19 cellular contexts compared by ENCODE assay signal in the genomic region with DNA sequence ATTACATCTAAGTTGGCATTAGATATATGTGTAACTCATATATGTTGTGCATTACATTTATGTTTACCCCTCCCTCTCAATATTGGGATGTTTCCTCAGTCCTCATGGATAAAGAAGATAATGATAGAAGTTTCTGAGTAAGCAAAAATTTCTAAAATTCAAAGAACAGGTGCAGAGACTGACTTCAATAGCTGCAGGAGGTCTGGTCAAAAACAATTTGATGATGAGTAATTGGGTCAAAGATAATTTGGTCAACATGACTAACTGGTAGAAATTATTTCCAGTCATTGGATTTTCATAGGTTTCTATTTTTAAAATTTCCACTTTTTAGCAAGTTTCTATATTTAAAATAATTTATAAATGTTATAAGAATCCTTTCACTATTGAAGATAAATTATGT.
DNase-seq lines count a peak whose midpoint lies in the region; ATAC-seq, FAIRE-seq and TF ChIP-seq lines count a peak whose summit lies in the region.
"Had no signal": no experiment of that assay in that cellular context is flagged by ENCODE, and none has a peak within 500 bp of the region (broad histone marks: within the 10 kb centered on the region; RNA-seq: fewer than 3 reads in every experiment).

No MANE protein-coding gene starts in this region.

- no peak overlapping the region for H3K4me3 Mint-ChIP-seq in endothelial cell (ENCODE audit: unreplicated experiment)
- no peak overlapping the region for H3K4me3 Mint-ChIP-seq in H9
- H3K4me3 Mint-ChIP-seq: CD4-positive, CD25-positive, alpha-beta regulatory T cell; CD8-positive, alpha-beta T cell; GM23338; HFFc6 had no signal

- H4K5ac ChIP-seq in H9 (ENCODE audit: insufficient read length, low read depth, low read length) = no peak overlapping the region

- DNase-seq in G401 (ENCODE audit: low spot score) (peak; percentile 65), cerebellar cortex (ENCODE audit: low spot score) (peak; percentile 56), endothelial cell (ENCODE audit: low spot score) (no peak), H9 (no peak), CD1c-positive myeloid dendritic cell (ENCODE audit: extremely low spot score) (no peak)
- DNase-seq: 8988T; Caco-2; CD4-positive, CD25-positive, alpha-beta regulatory T cell; CD8-positive, alpha-beta T cell; DMS153; DND-41; GDM1; HFFc6 had no signal

- peak; percentile 96 for FAIRE-seq in islet of Langerhans (lab: Jason Lieb, UNC)
- FAIRE-seq: GM12878, GM19239 had no signal

- H2BK120ac ChIP-seq in H9 (ENCODE audit: low read depth, low read length, poor library complexity, severe bottlenecking) = no peak overlapping the region

- in situ Hi-C loops in G401 (cut with HindIII; ENCODE audit: low sequenced_read_pairs) = no loop called here

- H2AFZ ChIP-seq in H9 (ENCODE audit: low read length) = no peak overlapping the region
- H2AFZ ChIP-seq: GM23338 had no signal

- H3K27ac Mint-ChIP-seq in endothelial cell (ENCODE audit: unreplicated experiment) (no peak overlapping the region), H9 (no peak overlapping the region)
- H3K27ac Mint-ChIP-seq: CD4-positive, CD25-positive, alpha-beta regulatory T cell; CD8-positive, alpha-beta T cell; GM23338; HFFc6 had no signal

- H3K79me1 ChIP-seq in H9 (ENCODE audit: insufficient read depth, low read depth, low read length, poor library complexity, severe bottlenecking) = no peaks in the 10 kb centered on the region

- H3K36me3 Mint-ChIP-seq in endothelial cell (ENCODE audit: low read depth, unreplicated experiment) = no peaks in the 10 kb centered on the region
- no peaks in the 10 kb centered on the region for H3K36me3 Mint-ChIP-seq in H9 (ENCODE audit: insufficient read depth in 1 of 3, low read depth in 3 of 3)
- H3K36me3 Mint-ChIP-seq: CD4-positive, CD25-positive, alpha-beta regulatory T cell; CD8-positive, alpha-beta T cell had no signal

- H3K27me3 Mint-ChIP-seq in endothelial cell (ENCODE audit: unreplicated experiment) (no peaks in the 10 kb centered on the region), H9 (ENCODE audit: low read depth) (no peaks in the 10 kb centered on the region)
- H3K27me3 Mint-ChIP-seq: CD4-positive, CD25-positive, alpha-beta regulatory T cell had no signal

- H2AK5ac ChIP-seq in H9 (ENCODE audit: insufficient read length, low read length) = no peak overlapping the region

- H2BK15ac ChIP-seq in H9 (ENCODE audit: low read depth, low read length) = no peak overlapping the region

- H2BK20ac ChIP-seq in H9 (ENCODE audit: low read depth, low read length, poor library complexity, severe bottlenecking) = no peak overlapping the region

- no peak overlapping the region for H3T11ph ChIP-seq in H9 (ENCODE audit: low read length)

- H3K9ac ChIP-seq in H9 (ENCODE audit: extremely low read depth, insufficient read length, low read length) = no peak overlapping the region

- H4K8ac ChIP-seq in H9 (replicated peaks; ENCODE audit: insufficient read length, low read depth, low read length) = no peak overlapping the region

- no peak overlapping the region for H3K27ac ChIP-seq in H9 (ENCODE audit: insufficient read length, low read depth, low read length)

- no peak overlapping the region for H3K14ac ChIP-seq in H9 (ENCODE audit: insufficient read depth, low read length)

- no peaks in the 10 kb centered on the region for H3K79me2 ChIP-seq in H9 (ENCODE audit: insufficient read depth, low read length)

- no peaks in the 10 kb centered on the region for H3K27me3 ChIP-seq in H9 (ENCODE audit: insufficient read depth, low read length)

- H3K9me3 ChIP-seq in H9 (ENCODE audit: control insufficient read depth, low read depth, low read length) = no peaks in the 10 kb centered on the region
- H3K9me3 ChIP-seq: Caco-2, HAP-1 had no signal

- no peak overlapping the region for H3K23ac ChIP-seq in H9 (ENCODE audit: insufficient read length, low read depth, low read length)

- H3K4me1 ChIP-seq in H9 (ENCODE audit: insufficient read depth, low read length) = no peaks in the 10 kb centered on the region
- H3K4me1 ChIP-seq: Caco-2, HAP-1 had no signal

- H2BK5ac ChIP-seq in H9 (ENCODE audit: insufficient read length, low read length) = no peak overlapping the region

- no peaks in the 10 kb centered on the region for H4K20me1 ChIP-seq in H9 (ENCODE audit: control insufficient read depth, insufficient read depth, insufficient read length)

- H3K9me3 Mint-ChIP-seq in endothelial cell (ENCODE audit: unreplicated experiment) (no peaks in the 10 kb centered on the region), H9 (no peaks in the 10 kb centered on the region)
- H3K9me3 Mint-ChIP-seq: CD8-positive, alpha-beta T cell; GM23338 had no signal

- H4K91ac ChIP-seq in H9 (ENCODE audit: insufficient read length, low read depth, low read length) = no peak overlapping the region

- no peak overlapping the region for H3K4me2 ChIP-seq in H9 (ENCODE audit: insufficient read depth, insufficient read length, low read length)
- H3K4me2 ChIP-seq: GM23338 had no signal

- no peak for TF ChIP-seq CTCF in endothelial cell (IDR thresholded peaks at IDR 0.05; ENCODE audit: unreplicated experiment)
- no peak for TF ChIP-seq CTCF in H9 (conservative IDR thresholded peaks at IDR 0.05)

- H2BK12ac ChIP-seq in H9 (ENCODE audit: insufficient read length, low read depth, low read length) = no peak overlapping the region

- H3K56ac ChIP-seq in H9 (ENCODE audit: insufficient read length, low read depth, low read length) = no peak overlapping the region

- H3K23me2 ChIP-seq in H9 (ENCODE audit: insufficient read length, low read depth, low read length, poor library complexity, severe bottlenecking) = no peaks in the 10 kb centered on the region

- H3K4ac ChIP-seq in H9 (ENCODE audit: low read depth, low read length) = no peak overlapping the region

- no peak for ATAC-seq in HG03457 (IDR thresholded peaks at IDR 0.05; ENCODE audit: unreplicated experiment)
- ATAC-seq: CD8-positive, alpha-beta T cell; GM12878; GM23338 had no signal

- H3K4me1 Mint-ChIP-seq in endothelial cell (ENCODE audit: unreplicated experiment) (no peaks in the 10 kb centered on the region), H9 (no peaks in the 10 kb centered on the region)
- H3K4me1 Mint-ChIP-seq: CD4-positive, CD25-positive, alpha-beta regulatory T cell; GM23338 had no signal

- no peak overlapping the region for H3K18ac ChIP-seq in H9 (ENCODE audit: insufficient read length, low read depth, low read length)

Comparison
In these comparisons a context has a peak if more than half of its experiments do, and no peak if none do; other contexts are left out.
1. DNase-seq: peak in G401 (single experiment) and cerebellar cortex (single experiment); none in endothelial cell (single experiment), H9 (single experiment) and CD1c-positive myeloid dendritic cell (single experiment).